Comparison of ENCODE assay signal across 1 cellular context in the genomic region with DNA sequence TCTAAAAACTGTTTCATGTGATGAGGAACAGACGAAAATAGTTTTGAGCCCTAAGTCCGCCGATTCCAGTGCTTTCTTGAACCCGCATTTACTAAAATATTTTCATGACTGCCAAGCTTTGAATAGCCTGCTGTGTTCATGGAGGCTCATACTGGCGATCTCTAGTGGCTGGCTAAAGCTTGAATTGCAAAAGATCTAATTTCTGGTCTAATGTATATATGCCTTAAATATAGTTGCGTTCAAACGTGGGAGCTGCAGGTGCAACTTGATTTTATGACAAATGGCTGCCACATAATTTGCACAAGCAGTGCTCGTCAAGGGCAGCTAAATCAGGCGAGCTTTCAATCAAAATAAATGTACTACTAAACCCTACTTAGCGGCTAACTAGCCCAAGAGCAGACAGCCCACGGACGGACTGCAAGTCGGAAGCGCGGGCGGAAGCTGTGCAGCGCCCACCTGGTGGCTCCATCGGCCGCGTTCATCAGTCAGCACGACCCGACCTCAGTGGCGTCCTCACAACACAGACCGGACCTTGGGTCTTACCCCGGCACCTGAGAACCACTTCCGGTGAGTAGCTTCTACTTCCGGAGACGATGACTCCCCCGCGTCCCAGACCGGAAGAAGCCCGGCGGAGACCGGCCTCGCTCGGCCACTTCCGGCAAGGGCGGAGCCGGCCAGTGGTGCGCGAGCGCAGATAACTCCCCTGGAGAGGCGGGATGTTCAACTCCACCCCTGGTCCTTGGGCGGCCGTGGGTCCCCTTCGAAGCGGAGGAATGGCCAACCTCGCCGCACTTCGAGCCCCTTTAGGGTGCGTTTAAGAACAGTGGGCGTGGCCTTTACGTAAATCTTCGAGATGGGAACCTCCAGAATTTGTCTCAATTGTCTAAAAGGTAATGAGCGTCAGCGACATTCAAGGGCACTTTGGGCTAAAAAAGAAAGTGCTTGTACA.
TF ChIP-seq lines count a peak whose summit lies in the region.

No MANE protein-coding gene starts in this region.

TF ChIP-seq in H1, 55 proteins besides CTCF, POLR2A, EP300 and RAD21:
- TF ChIP-seq GABPA (IDR thresholded peaks at IDR 0.05; ENCODE audit: borderline replicate concordance, insufficient read depth, low read length) = peak; percentile 99
- TF ChIP-seq CHD1 (IDR thresholded peaks at IDR 0.05; ENCODE audit: low read depth, low read length) = peak; percentile 23; the same call in 1 of the 2 replicates
- peak; percentile 47; the same call in 1 of the 2 replicates for TF ChIP-seq RBBP5 (IDR thresholded peaks at IDR 0.05; ENCODE audit: borderline replicate concordance, low read depth, low read length)
- TF ChIP-seq PHF8 (conservative IDR thresholded peaks at IDR 0.05; ENCODE audit: low read depth, low read length) = peak; percentile 46; the same call in 1 of the 2 replicates
- TF ChIP-seq, protein P1, sequence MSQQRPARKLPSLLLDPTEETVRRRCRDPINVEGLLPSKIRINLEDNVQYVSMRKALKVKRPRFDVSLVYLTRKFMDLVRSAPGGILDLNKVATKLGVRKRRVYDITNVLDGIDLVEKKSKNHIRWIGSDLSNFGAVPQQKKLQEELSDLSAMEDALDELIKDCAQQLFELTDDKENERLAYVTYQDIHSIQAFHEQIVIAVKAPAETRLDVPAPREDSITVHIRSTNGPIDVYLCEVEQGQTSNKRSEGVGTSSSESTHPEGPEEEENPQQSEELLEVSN (IDR thresholded peaks at IDR 0.05) = peak; percentile 46; the same call in 1 of the 2 replicates
- TF ChIP-seq USF2 (IDR thresholded peaks at IDR 0.05; ENCODE audit: low read length) = peak; percentile 5; the same call in 1 of the 2 replicates
- TF ChIP-seq, protein P2, sequence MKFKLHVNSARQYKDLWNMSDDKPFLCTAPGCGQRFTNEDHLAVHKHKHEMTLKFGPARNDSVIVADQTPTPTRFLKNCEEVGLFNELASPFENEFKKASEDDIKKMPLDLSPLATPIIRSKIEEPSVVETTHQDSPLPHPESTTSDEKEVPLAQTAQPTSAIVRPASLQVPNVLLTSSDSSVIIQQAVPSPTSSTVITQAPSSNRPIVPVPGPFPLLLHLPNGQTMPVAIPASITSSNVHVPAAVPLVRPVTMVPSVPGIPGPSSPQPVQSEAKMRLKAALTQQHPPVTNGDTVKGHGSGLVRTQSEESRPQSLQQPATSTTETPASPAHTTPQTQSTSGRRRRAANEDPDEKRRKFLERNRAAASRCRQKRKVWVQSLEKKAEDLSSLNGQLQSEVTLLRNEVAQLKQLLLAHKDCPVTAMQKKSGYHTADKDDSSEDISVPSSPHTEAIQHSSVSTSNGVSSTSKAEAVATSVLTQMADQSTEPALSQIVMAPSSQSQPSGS (IDR thresholded peaks at IDR 0.05; ENCODE audit: low read length) = peak; percentile 51; the same call in 1 of the 2 replicates
- TF ChIP-seq, protein P3, sequence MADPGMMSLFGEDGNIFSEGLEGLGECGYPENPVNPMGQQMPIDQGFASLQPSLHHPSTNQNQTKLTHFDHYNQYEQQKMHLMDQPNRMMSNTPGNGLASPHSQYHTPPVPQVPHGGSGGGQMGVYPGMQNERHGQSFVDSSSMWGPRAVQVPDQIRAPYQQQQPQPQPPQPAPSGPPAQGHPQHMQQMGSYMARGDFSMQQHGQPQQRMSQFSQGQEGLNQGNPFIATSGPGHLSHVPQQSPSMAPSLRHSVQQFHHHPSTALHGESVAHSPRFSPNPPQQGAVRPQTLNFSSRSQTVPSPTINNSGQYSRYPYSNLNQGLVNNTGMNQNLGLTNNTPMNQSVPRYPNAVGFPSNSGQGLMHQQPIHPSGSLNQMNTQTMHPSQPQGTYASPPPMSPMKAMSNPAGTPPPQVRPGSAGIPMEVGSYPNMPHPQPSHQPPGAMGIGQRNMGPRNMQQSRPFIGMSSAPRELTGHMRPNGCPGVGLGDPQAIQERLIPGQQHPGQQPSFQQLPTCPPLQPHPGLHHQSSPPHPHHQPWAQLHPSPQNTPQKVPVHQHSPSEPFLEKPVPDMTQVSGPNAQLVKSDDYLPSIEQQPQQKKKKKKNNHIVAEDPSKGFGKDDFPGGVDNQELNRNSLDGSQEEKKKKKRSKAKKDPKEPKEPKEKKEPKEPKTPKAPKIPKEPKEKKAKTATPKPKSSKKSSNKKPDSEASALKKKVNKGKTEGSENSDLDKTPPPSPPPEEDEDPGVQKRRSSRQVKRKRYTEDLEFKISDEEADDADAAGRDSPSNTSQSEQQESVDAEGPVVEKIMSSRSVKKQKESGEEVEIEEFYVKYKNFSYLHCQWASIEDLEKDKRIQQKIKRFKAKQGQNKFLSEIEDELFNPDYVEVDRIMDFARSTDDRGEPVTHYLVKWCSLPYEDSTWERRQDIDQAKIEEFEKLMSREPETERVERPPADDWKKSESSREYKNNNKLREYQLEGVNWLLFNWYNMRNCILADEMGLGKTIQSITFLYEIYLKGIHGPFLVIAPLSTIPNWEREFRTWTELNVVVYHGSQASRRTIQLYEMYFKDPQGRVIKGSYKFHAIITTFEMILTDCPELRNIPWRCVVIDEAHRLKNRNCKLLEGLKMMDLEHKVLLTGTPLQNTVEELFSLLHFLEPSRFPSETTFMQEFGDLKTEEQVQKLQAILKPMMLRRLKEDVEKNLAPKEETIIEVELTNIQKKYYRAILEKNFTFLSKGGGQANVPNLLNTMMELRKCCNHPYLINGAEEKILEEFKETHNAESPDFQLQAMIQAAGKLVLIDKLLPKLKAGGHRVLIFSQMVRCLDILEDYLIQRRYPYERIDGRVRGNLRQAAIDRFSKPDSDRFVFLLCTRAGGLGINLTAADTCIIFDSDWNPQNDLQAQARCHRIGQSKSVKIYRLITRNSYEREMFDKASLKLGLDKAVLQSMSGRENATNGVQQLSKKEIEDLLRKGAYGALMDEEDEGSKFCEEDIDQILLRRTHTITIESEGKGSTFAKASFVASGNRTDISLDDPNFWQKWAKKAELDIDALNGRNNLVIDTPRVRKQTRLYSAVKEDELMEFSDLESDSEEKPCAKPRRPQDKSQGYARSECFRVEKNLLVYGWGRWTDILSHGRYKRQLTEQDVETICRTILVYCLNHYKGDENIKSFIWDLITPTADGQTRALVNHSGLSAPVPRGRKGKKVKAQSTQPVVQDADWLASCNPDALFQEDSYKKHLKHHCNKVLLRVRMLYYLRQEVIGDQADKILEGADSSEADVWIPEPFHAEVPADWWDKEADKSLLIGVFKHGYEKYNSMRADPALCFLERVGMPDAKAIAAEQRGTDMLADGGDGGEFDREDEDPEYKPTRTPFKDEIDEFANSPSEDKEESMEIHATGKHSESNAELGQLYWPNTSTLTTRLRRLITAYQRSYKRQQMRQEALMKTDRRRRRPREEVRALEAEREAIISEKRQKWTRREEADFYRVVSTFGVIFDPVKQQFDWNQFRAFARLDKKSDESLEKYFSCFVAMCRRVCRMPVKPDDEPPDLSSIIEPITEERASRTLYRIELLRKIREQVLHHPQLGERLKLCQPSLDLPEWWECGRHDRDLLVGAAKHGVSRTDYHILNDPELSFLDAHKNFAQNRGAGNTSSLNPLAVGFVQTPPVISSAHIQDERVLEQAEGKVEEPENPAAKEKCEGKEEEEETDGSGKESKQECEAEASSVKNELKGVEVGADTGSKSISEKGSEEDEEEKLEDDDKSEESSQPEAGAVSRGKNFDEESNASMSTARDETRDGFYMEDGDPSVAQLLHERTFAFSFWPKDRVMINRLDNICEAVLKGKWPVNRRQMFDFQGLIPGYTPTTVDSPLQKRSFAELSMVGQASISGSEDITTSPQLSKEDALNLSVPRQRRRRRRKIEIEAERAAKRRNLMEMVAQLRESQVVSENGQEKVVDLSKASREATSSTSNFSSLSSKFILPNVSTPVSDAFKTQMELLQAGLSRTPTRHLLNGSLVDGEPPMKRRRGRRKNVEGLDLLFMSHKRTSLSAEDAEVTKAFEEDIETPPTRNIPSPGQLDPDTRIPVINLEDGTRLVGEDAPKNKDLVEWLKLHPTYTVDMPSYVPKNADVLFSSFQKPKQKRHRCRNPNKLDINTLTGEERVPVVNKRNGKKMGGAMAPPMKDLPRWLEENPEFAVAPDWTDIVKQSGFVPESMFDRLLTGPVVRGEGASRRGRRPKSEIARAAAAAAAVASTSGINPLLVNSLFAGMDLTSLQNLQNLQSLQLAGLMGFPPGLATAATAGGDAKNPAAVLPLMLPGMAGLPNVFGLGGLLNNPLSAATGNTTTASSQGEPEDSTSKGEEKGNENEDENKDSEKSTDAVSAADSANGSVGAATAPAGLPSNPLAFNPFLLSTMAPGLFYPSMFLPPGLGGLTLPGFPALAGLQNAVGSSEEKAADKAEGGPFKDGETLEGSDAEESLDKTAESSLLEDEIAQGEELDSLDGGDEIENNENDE (IDR thresholded peaks at IDR 0.05; ENCODE audit: insufficient replicate concordance, low read length) = peak; percentile 55
- TF ChIP-seq BRCA1 (IDR thresholded peaks at IDR 0.05; ENCODE audit: low read depth, low read length) = 0 out of 2 replicates have a peak, but pooled peaks have one; percentile 48
- no peak for TF ChIP-seq NANOG (IDR thresholded peaks at IDR 0.05; ENCODE audit: insufficient read depth, low read depth, low read length, poor library complexity, severe bottlenecking)
- TF ChIP-seq KDM5A (IDR thresholded peaks at IDR 0.05; ENCODE audit: low read length) = 0 out of 2 replicates have a peak, but pooled peaks have one; percentile 14
- TF ChIP-seq TCF12 (IDR thresholded peaks at IDR 0.05; ENCODE audit: low read depth, low read length) = 0 out of 2 replicates have a peak, but pooled peaks have one; percentile 12
- TF ChIP-seq SP2 (IDR thresholded peaks at IDR 0.05; ENCODE audit: low read length) = no peak
- no peak for TF ChIP-seq EZH2 (IDR thresholded peaks at IDR 0.05; ENCODE audit: low read depth, low read length, severe bottlenecking)
- TF ChIP-seq EGR1 (IDR thresholded peaks at IDR 0.05; ENCODE audit: borderline replicate concordance, low read depth, low read length) = peak; percentile 98
- peak; percentile 100 for TF ChIP-seq POLR2AphosphoS5 (IDR thresholded peaks at IDR 0.05; ENCODE audit: low read depth, low read length)
- TF ChIP-seq GTF2F1 (IDR thresholded peaks at IDR 0.05; ENCODE audit: borderline replicate concordance, low read depth, low read length) = peak; percentile 86
- no peak for TF ChIP-seq CEBPB (IDR thresholded peaks at IDR 0.05; ENCODE audit: low read depth, low read length)
- peak; percentile 44 for TF ChIP-seq ASH2L (IDR thresholded peaks at IDR 0.05; ENCODE audit: low read length)
- TF ChIP-seq JUND (IDR thresholded peaks at IDR 0.05; ENCODE audit: low read length) = peak; percentile 67
- peak; percentile 66 for TF ChIP-seq CHD2 (IDR thresholded peaks at IDR 0.05; ENCODE audit: low read length)
- peak; percentile 69 for TF ChIP-seq MAX (IDR thresholded peaks at IDR 0.05)
- peak; percentile 35 for TF ChIP-seq NRF1 (IDR thresholded peaks at IDR 0.05; ENCODE audit: low read depth, low read length)
- no peak for TF ChIP-seq BACH1 (IDR thresholded peaks at IDR 0.05; ENCODE audit: low read length)
- peak; percentile 34; the same call in 1 of the 2 replicates for TF ChIP-seq CREB1 (IDR thresholded peaks at IDR 0.05)
- TF ChIP-seq TBP (IDR thresholded peaks at IDR 0.05; ENCODE audit: low read depth, low read length) = peak; percentile 78
- TF ChIP-seq SIRT6 (IDR thresholded peaks at IDR 0.05; ENCODE audit: low read length) = peak; percentile 48
- no peak for TF ChIP-seq CBX5 (IDR thresholded peaks at IDR 0.05; ENCODE audit: low read depth, low read length)
- no peak for TF ChIP-seq JUN (IDR thresholded peaks at IDR 0.05; ENCODE audit: low read depth, low read length)
- TF ChIP-seq TAF1 (IDR thresholded peaks at IDR 0.05; ENCODE audit: low read depth, low read length) = peak; percentile 77
- TF ChIP-seq TAF7 (optimal IDR thresholded peaks at IDR 0.05; ENCODE audit: borderline replicate concordance, low read depth, low read length) = peak; percentile 20
- peak in 1 of 2 experiments; percentile 90; a peak in 2 of 4 replicates for TF ChIP-seq SIN3A (conservative IDR thresholded peaks at IDR 0.05 in 1 of 2, IDR thresholded peaks at IDR 0.05 in 1 of 2; ENCODE audit: low read depth in 1 of 2, low read length in 2 of 2)
- TF ChIP-seq SRF (IDR thresholded peaks at IDR 0.05; ENCODE audit: low read depth, low read length) = 0 out of 2 replicates have a peak, but pooled peaks have one; percentile 1
